19 cellular contexts compared by ENCODE assay signal in genomic region chr2:221390846-221391245, GRCh38.
"Had no signal": no experiment of that assay in that cellular context is flagged by ENCODE, and none has a peak within 500 bp of the region (broad histone marks: within the 10 kb centered on the region; RNA-seq: fewer than 3 reads in every experiment).

No MANE protein-coding gene starts in this region.

- H3K4me1 ChIP-seq: SJSA1 had no signal

- H3K27me3 ChIP-seq: SJSA1 had no signal

- H3K27ac ChIP-seq: SJSA1, SK-N-MC had no signal

- H3K4me3 ChIP-seq: SJSA1, SK-N-MC had no signal

- DNase-seq: KBM-7, MV-4-11, NCI-H1048, NCI-H1105, NCI-H1417, NCI-H1436 treated with DMSO at 0.1 percent for 48 hours, NCI-H1694, NCI-H187 treated with DMSO at 0.1 percent for 48 hours, NCI-H2029 treated with DMSO at 0.1 percent for 48 hours, NCI-H226, NCI-H446, NCI-H510A, NCI-H526, Right ventricle myocardium superior, RPMI8226, SIG-M5, SW 1271 had no signal

- H3K36me3 ChIP-seq: SJSA1 had no signal

- H3K9me3 ChIP-seq: SJSA1 had no signal
